ENCODE assay signal across 8 cellular contexts in the genomic region with DNA sequence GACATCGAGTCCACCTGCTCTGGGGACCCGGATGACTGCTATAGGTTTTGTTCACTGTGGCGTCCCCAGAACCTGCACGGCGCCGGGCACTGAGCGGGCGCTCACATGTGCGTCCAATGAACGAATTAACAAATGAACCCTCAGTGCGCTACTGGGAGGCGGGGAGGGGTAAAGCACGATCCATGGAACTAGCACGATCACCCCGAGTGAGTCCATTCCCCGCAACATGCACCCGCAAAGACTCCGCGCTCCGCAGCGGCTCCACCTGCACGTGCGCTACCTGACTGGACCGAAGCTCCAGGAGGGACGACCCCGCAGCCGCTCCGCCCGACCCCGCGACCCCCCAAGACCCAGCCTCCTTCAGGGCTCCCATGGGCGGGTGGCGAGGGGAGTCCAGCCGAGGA. TPM values are rescaled to one million over a fixed set of nuclear protein-coding genes. Genes with fewer than 3 reads are reported as not detected.
A peak's percentile ranks its signal among the peaks of the same experiment; 100 is the strongest.
DNase-seq lines count a peak whose midpoint lies in the region; ATAC-seq and TF ChIP-seq lines count a peak whose summit lies in the region.

No MANE protein-coding gene starts in this region.

- H3K27ac Mint-ChIP-seq in progenitor cell of endocrine pancreas: peak overlapping the region; percentile 95

- H3K36me3 Mint-ChIP-seq in activated T-cell treated with anti-CD3 and anti-CD28 coated beads, Interleukin-2, amount 50 U/mL, for 4 hours (ENCODE audit: insufficient read depth): peaks cover 16% of the 10 kb centered on the region
- peaks cover 4% of the 10 kb centered on the region for H3K36me3 Mint-ChIP-seq in progenitor cell of endocrine pancreas (ENCODE audit: insufficient read depth)

- no peaks in the 10 kb centered on the region for H3K27me3 Mint-ChIP-seq in activated T-cell treated with anti-CD3 and anti-CD28 coated beads, Interleukin-2, amount 50 U/mL, for 4 hours (ENCODE audit: low read depth)
- H3K27me3 Mint-ChIP-seq in progenitor cell of endocrine pancreas: no peaks in the 10 kb centered on the region

- DNase-seq in GM12865 (ENCODE audit: low read depth) (peak; percentile 57), HCEC 1CT (peak; percentile 25), NCI-H1092 (lab: John Stamatoyannopoulos, UW) (peak; percentile 21), glomerular visceral epithelial cell (ENCODE audit: extremely low spot score) (peak; percentile 17), progenitor cell of endocrine pancreas (ENCODE audit: low spot score, unreplicated experiment) (no peak), dedifferentiated amniotic fluid mesenchymal stem cell (ENCODE audit: extremely low spot score) (no peak), AG08396 (ENCODE audit: low spot score) (no peak)
- DNase-seq in activated T-cell treated with anti-CD3 and anti-CD28 coated beads, Interleukin-2, amount 50 U/mL, for 4 hours: no peak

- TF ChIP-seq CTCF in GM12865 (IDR thresholded peaks at IDR 0.05; ENCODE audit: insufficient read depth, low read depth, low read length, missing control alignments): no peak
- no peak for TF ChIP-seq CTCF in progenitor cell of endocrine pancreas (IDR thresholded peaks at IDR 0.05; ENCODE audit: unreplicated experiment)

- ATAC-seq in activated T-cell treated with anti-CD3 and anti-CD28 coated beads, Interleukin-2, amount 50 U/mL, for 4 hours: peak; percentile 38 to 39

- H3K4me3 ChIP-seq in GM12865 (ENCODE audit: low read depth, low read length): peak overlapping the region; percentile 92

- peaks cover 33% of the 10 kb centered on the region for H3K4me1 Mint-ChIP-seq in activated T-cell treated with anti-CD3 and anti-CD28 coated beads, Interleukin-2, amount 50 U/mL, for 4 hours (ENCODE audit: low read depth)
- H3K4me1 Mint-ChIP-seq in progenitor cell of endocrine pancreas (ENCODE audit: low read depth): peaks cover 35% of the 10 kb centered on the region

- peak overlapping the region; percentile 90 for H3K4me3 Mint-ChIP-seq in activated T-cell treated with anti-CD3 and anti-CD28 coated beads, Interleukin-2, amount 50 U/mL, for 4 hours
- H3K4me3 Mint-ChIP-seq in progenitor cell of endocrine pancreas (ENCODE audit: low read depth): peak overlapping the region; percentile 91

- H3K9me3 Mint-ChIP-seq in activated T-cell treated with anti-CD3 and anti-CD28 coated beads, Interleukin-2, amount 50 U/mL, for 4 hours: no peaks in the 10 kb centered on the region
- H3K9me3 Mint-ChIP-seq in progenitor cell of endocrine pancreas (ENCODE audit: low read depth): no peaks in the 10 kb centered on the region

RNA-seq across cellular contexts. Expression of a gene that starts 0.5 kb away (rescaled TPM):
- total RNA-seq in activated T-cell treated with anti-CD3 and anti-CD28 coated beads, Interleukin-2, amount 50 U/mL, for 4 hours: 100 to 1,000 TPM; 429 to 526 (median 435) TPM
- 212 and 216 TPM in 2 replicates for total RNA-seq in progenitor cell of endocrine pancreas

Comparison
In these comparisons a context has a peak if more than half of its experiments do, and no peak if none do; other contexts are left out.
1. DNase-seq: peak in GM12865 (single experiment), HCEC 1CT (single experiment), NCI-H1092 (single experiment) and glomerular visceral epithelial cell (single experiment); none in activated T-cell treated with anti-CD3 and anti-CD28 coated beads, Interleukin-2, amount 50 U/mL, for 4 hours (single experiment), progenitor cell of endocrine pancreas (single experiment), dedifferentiated amniotic fluid mesenchymal stem cell (single experiment) and AG08396 (single experiment).